ENCODE assay signal across 22 cellular contexts in the genomic region with DNA sequence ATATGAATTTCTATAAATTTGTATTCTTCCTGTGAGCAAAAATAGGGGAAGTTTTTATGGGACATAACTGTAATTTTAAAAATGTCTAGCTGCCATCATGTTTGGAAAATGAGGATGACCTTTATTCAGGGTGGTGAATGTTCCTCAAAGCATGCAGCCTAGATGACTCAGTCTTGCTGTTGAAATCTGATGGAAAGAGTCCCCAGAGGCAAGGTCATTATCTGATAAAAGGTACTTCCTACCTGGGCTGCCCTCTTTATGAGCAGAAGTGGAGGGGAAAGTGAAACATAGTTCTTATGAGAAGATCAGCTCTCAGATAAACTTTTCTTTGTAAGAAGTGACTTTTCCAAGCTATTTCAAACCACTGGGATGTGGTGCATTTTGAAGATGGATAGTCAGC.
A peak's percentile ranks its signal among the peaks of the same experiment; 100 is the strongest.
DNase-seq lines count a peak whose midpoint lies in the region; ATAC-seq, FAIRE-seq and TF ChIP-seq lines count a peak whose summit lies in the region.
"Had no signal": no experiment of that assay in that cellular context is flagged by ENCODE, and none has a peak within 500 bp of the region (broad histone marks: within the 10 kb centered on the region; RNA-seq: fewer than 3 reads in every experiment).

No MANE protein-coding gene starts in this region.

- no peaks in the 10 kb centered on the region for H4K20me1 ChIP-seq in hepatocyte (ENCODE audit: insufficient read depth, poor library complexity, severe bottlenecking)

- peak; percentile 38 for DNase-seq in A172 (ENCODE audit: low spot score)
- peak; percentile 88 for DNase-seq in M059J (ENCODE audit: low read depth)
- DNase-seq in amniotic epithelial cell (ENCODE audit: low read depth) = peak; percentile 41
- peak; percentile 23 for DNase-seq in hepatocyte (ENCODE audit: low spot score)
- no peak for DNase-seq in D721Med (ENCODE audit: insufficient read length, low spot score)
- DNase-seq in NCI-H2029 treated with DMSO at 0.1 percent for 48 hours (lab: John Stamatoyannopoulos, UW) = no peak
- no peak for DNase-seq in NCI-H1417 treated with DMSO at 0.1 percent for 48 hours (lab: John Stamatoyannopoulos, UW)
- DNase-seq: activated naive CD8-positive, alpha-beta T cell treated with anti-CD3 and anti-CD28 coated beads, Interleukin-2, amount 50 U/mL, for 24 hours; central memory CD4-positive, alpha-beta T cell; DMS79; NCI-H2029; NCI-H526; OCI-M1; right lobe of liver; stimulated activated naive CD8-positive, alpha-beta T cell treated with anti-CD3 and anti-CD28 coated beads, Interleukin-15, Interleukin-2, amounts not matched to agents 100 U/mL and 50 U/mL, for 24 hours; T-helper 9 cell; transverse colon had no signal

- no peak for FAIRE-seq in D721Med (lab: Jason Lieb, UNC)

- ATAC-seq in HG03354 (IDR thresholded peaks at IDR 0.05; ENCODE audit: poor library complexity, severe bottlenecking, unreplicated experiment) = no peak
- ATAC-seq: activated CD4-positive, CD25-positive, alpha-beta regulatory T cell treated with anti-CD3 and anti-CD28 coated beads, Interleukin-2, amount 50 U/mL, for 24 hours; activated naive CD8-positive, alpha-beta T cell treated with anti-CD3 and anti-CD28 coated beads, Interleukin-2, amount 50 U/mL, for 24 hours; left lobe of liver; right lobe of liver; stimulated activated naive CD8-positive, alpha-beta T cell treated with anti-CD3 and anti-CD28 coated beads, Interleukin-15, Interleukin-2, amounts not matched to agents 100 U/mL and 50 U/mL, for 24 hours had no signal

- no peaks in the 10 kb centered on the region for H3K27me3 ChIP-seq in hepatocyte
- H3K27me3 ChIP-seq: right lobe of liver, SJSA1, transverse colon had no signal

- H3K4me1 ChIP-seq in hepatocyte (ENCODE audit: insufficient read depth) = no peaks in the 10 kb centered on the region
- H3K4me1 ChIP-seq: right lobe of liver, SJSA1, transverse colon had no signal

- no peak overlapping the region for H2AFZ ChIP-seq in hepatocyte

- H3K4me2 ChIP-seq in hepatocyte = no peak overlapping the region

- H3K9me3 ChIP-seq in hepatocyte (ENCODE audit: low read depth) = no peaks in the 10 kb centered on the region
- H3K9me3 ChIP-seq: right lobe of liver, SJSA1, transverse colon had no signal

- H3K27ac ChIP-seq in hepatocyte = no peak overlapping the region
- H3K27ac ChIP-seq: C4-2B, right lobe of liver, SJSA1, transverse colon had no signal

- no peaks in the 10 kb centered on the region for H3K79me2 ChIP-seq in hepatocyte

- TF ChIP-seq CTCF in hepatocyte (IDR thresholded peaks at IDR 0.05; ENCODE audit: poor library complexity) (no peak), D721Med (IDR thresholded peaks at IDR 0.05; ENCODE audit: insufficient read depth, missing control alignments) (no peak)

- no peaks in the 10 kb centered on the region for H3K9me2 ChIP-seq in hepatocyte (replicated peaks; ENCODE audit: insufficient read depth)

- H3K36me3 ChIP-seq in hepatocyte (replicated peaks; ENCODE audit: insufficient read depth, low read depth) = no peaks in the 10 kb centered on the region
- H3K36me3 ChIP-seq: right lobe of liver, SJSA1, transverse colon had no signal

- no peak overlapping the region for H3K4me3 ChIP-seq in hepatocyte
- H3K4me3 ChIP-seq: right lobe of liver, SJSA1, transverse colon had no signal

Comparison
In these comparisons a context has a peak if more than half of its experiments do, and no peak if none do; other contexts are left out.
1. DNase-seq: peak in A172 (single experiment), M059J (single experiment), amniotic epithelial cell (single experiment) and hepatocyte (single experiment); none in D721Med (single experiment), NCI-H2029 treated with DMSO at 0.1 percent for 48 hours (single experiment) and NCI-H1417 treated with DMSO at 0.1 percent for 48 hours (single experiment).